ENCODE assay signal across 8 cellular contexts in the genomic region with DNA sequence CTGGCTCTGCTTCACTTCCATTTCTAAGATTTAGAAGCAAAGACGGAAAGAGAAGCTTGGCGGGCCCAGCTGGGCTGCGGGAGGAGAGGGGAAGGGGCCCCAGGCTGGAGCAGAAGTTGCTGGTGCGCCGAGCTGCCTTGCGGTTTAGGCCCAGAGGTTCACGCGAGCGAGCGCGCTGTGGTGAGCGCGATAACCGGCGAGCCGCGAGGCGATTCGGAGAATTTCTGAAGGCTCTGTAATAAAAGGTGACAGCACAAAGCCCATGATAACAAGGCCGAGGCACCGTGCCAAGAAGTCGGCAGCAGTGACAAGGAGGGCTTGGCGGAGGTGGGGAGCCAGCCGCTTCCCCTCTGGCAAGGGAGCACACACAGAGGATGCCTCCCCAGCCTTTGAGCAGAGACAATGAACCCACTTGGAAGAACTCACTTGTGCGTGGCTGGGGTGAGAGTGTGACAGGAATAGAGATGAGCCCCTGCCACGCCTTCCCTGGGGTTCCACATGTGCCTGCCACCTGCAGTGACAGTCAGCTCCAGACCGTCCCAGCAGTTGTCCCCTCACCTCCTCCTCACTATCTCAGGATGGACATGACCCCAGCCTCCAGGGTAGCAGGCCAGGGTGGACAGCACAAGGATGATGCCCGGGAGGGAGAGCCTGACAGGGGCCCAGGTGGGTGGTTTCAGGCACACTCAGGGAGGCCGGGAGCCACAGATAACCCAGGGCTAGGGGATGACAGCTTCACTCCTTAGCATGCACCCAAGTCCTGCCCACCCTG.
A peak's percentile ranks its signal among the peaks of the same experiment; 100 is the strongest.
DNase-seq lines count a peak whose midpoint lies in the region; ATAC-seq, FAIRE-seq and TF ChIP-seq lines count a peak whose summit lies in the region.

No MANE protein-coding gene starts in this region.

- no peaks in the 10 kb centered on the region for H3K9me3 ChIP-seq in BE2C

- intact Hi-C loops in activated T-helper 2 cell treated with anti-CD3 and anti-CD28 coated beads, Interferon-gamma antibody, Interleukin-2, Interleukin-4, amounts not matched to agents 10 μg/mL and 5 μg/mL and 100 μg/mL, durations not matched to agents 14 hours and 24 hours and 36 hours (cut with micrococcal nuclease), result no loop called here

- no peaks in the 10 kb centered on the region for H3K36me3 Mint-ChIP-seq in activated T-helper 2 cell treated with anti-CD3 and anti-CD28 coated beads, Interferon-gamma antibody, Interleukin-2, Interleukin-4, amounts not matched to agents 10 μg/mL and 5 μg/mL and 100 μg/mL, durations not matched to agents 14 hours and 24 hours and 36 hours (ENCODE audit: low read depth)
- no peaks in the 10 kb centered on the region for H3K36me3 Mint-ChIP-seq in naive B cell

- no peak overlapping the region for H3K4me3 Mint-ChIP-seq in activated T-helper 2 cell treated with anti-CD3 and anti-CD28 coated beads, Interferon-gamma antibody, Interleukin-2, Interleukin-4, amounts not matched to agents 10 μg/mL and 5 μg/mL and 100 μg/mL, durations not matched to agents 14 hours and 24 hours and 36 hours (ENCODE audit: low read depth)
- H3K4me3 Mint-ChIP-seq in naive B cell, result peak overlapping the region in 7 of 8 donors; percentile 67 to 84 (median 78)

- no peak for FAIRE-seq in RCC 7860 (lab: Jason Lieb, UNC)

- H3K27ac Mint-ChIP-seq in activated T-helper 2 cell treated with anti-CD3 and anti-CD28 coated beads, Interferon-gamma antibody, Interleukin-2, Interleukin-4, amounts not matched to agents 10 μg/mL and 5 μg/mL and 100 μg/mL, durations not matched to agents 14 hours and 24 hours and 36 hours, result no peak overlapping the region
- peak overlapping the region; percentile 66 to 85 (median 72) for H3K27ac Mint-ChIP-seq in naive B cell

- no peaks in the 10 kb centered on the region for H3K9me3 Mint-ChIP-seq in activated T-helper 2 cell treated with anti-CD3 and anti-CD28 coated beads, Interferon-gamma antibody, Interleukin-2, Interleukin-4, amounts not matched to agents 10 μg/mL and 5 μg/mL and 100 μg/mL, durations not matched to agents 14 hours and 24 hours and 36 hours
- H3K9me3 Mint-ChIP-seq in naive B cell, result no peaks in the 10 kb centered on the region

- H3K27me3 ChIP-seq in BE2C, result no peaks in the 10 kb centered on the region

- DNase-seq in BE2C (peak; percentile 55), NCI-H69 (lab: John Stamatoyannopoulos, UW) (peak; percentile 62), naive B cell (peak; percentile 53), RCC 7860 (ENCODE audit: low spot score) (no peak), NCI-H2029 treated with DMSO at 0.1 percent for 48 hours (lab: John Stamatoyannopoulos, UW) (no peak), NCI-H1048 (lab: John Stamatoyannopoulos, UW) (no peak), DMS 273 treated with DMSO at 0.1 percent for 48 hours (lab: John Stamatoyannopoulos, UW) (no peak)
- peak; percentile 17 for DNase-seq in activated T-helper 2 cell treated with anti-CD3 and anti-CD28 coated beads, Interferon-gamma antibody, Interleukin-2, Interleukin-4, amounts not matched to agents 10 μg/mL and 5 μg/mL and 100 μg/mL, durations not matched to agents 14 hours and 24 hours and 36 hours (ENCODE audit: low spot score)

- no peak overlapping the region for H3K4me3 ChIP-seq in BE2C (ENCODE audit: low read depth, low read length)

- H3K4me1 ChIP-seq in BE2C, result peaks cover 5% of the 10 kb centered on the region

- peaks cover 68% of the 10 kb centered on the region for H3K27me3 Mint-ChIP-seq in activated T-helper 2 cell treated with anti-CD3 and anti-CD28 coated beads, Interferon-gamma antibody, Interleukin-2, Interleukin-4, amounts not matched to agents 10 μg/mL and 5 μg/mL and 100 μg/mL, durations not matched to agents 14 hours and 24 hours and 36 hours (ENCODE audit: low read depth)
- H3K27me3 Mint-ChIP-seq in naive B cell, result peaks cover 25 to 68% (median 64%) of the 10 kb centered on the region in 3 donors

- TF ChIP-seq CTCF in BE2C (IDR thresholded peaks at IDR 0.05; ENCODE audit: low read depth, low read length), result no peak

- H3K4me1 Mint-ChIP-seq in activated T-helper 2 cell treated with anti-CD3 and anti-CD28 coated beads, Interferon-gamma antibody, Interleukin-2, Interleukin-4, amounts not matched to agents 10 μg/mL and 5 μg/mL and 100 μg/mL, durations not matched to agents 14 hours and 24 hours and 36 hours (ENCODE audit: low read depth), result peaks cover 16% of the 10 kb centered on the region
- peaks cover 36 to 49% (median 38%) of the 10 kb centered on the region in 3 donors for H3K4me1 Mint-ChIP-seq in naive B cell

- peak; percentile 92 for ATAC-seq in naive B cell (ENCODE audit: low read depth in 2 of 2)

- no peaks in the 10 kb centered on the region for H3K36me3 ChIP-seq in BE2C

Comparison
In these comparisons a context has a peak if more than half of its experiments do, and no peak if none do; other contexts are left out.
1. DNase-seq: peak in BE2C (single experiment), NCI-H69 (single experiment), activated T-helper 2 cell treated with anti-CD3 and anti-CD28 coated beads, Interferon-gamma antibody, Interleukin-2, Interleukin-4, amounts not matched to agents 10 μg/mL and 5 μg/mL and 100 μg/mL, durations not matched to agents 14 hours and 24 hours and 36 hours (single experiment) and naive B cell (single experiment); none in RCC 7860 (single experiment), NCI-H2029 treated with DMSO at 0.1 percent for 48 hours (single experiment), NCI-H1048 (single experiment) and DMS 273 treated with DMSO at 0.1 percent for 48 hours (single experiment).